Comparison of ENCODE assay signal across 16 cellular contexts in the genomic region with DNA sequence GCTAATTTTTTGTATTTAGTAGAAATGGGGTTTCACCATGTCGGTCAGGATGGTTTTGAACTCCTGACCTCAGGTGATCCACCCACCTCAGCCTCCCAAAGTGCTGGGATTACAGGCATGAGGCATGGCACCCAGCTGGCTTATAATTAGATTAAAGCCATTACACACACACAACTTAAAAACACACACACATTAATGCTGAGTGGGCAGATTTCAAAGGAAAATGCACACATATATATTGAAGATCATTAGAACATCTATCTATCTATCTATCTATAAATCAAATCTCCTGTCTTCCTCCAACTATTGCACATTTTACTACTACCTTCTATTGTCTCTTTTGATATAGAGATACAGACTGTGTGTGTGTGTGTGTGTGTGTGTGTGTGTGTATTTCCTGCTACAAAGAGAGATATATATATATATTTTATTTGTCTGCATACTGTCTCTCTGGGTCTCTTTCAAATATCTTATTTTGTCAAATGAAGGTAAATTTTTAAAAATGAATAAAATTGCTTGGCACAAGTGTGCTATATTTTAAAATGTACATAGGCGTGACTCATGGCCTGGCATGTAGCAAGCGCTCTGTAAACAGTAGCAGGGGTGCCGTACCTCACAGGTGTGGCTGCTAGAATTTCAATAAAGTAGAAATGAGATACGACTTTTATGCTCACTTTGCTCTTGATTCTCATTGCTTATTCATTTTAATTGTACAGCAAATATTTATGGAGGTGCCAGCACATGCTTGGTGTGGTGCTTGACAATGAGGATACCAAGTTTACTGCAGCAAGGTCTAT.
"Had no signal": no experiment of that assay in that cellular context is flagged by ENCODE, and none has a peak within 500 bp of the region (broad histone marks: within the 10 kb centered on the region; RNA-seq: fewer than 3 reads in every experiment).

No MANE protein-coding gene starts in this region.

- H3K27ac Mint-ChIP-seq: activated CD4-positive, alpha-beta memory T cell treated with anti-CD3 and anti-CD28 coated beads for 36 hours; activated naive CD8-positive, alpha-beta T cell treated with anti-CD3 and anti-CD28 coated beads for 36 hours; stimulated activated naive CD8-positive, alpha-beta T cell treated with anti-CD3 and anti-CD28 coated beads, Interleukin-15, Interleukin-2, amounts not matched to agents 100 ng/mL and 50 ng/mL, for 24 hours had no signal

- H3K4me1 Mint-ChIP-seq: activated naive CD8-positive, alpha-beta T cell treated with anti-CD3 and anti-CD28 coated beads for 36 hours had no signal

- H3K27me3 ChIP-seq: gastrocnemius medialis had no signal

- H3K27me3 Mint-ChIP-seq: activated CD4-positive, alpha-beta memory T cell treated with anti-CD3 and anti-CD28 coated beads for 36 hours; activated naive CD8-positive, alpha-beta T cell treated with anti-CD3 and anti-CD28 coated beads for 36 hours; stimulated activated naive CD8-positive, alpha-beta T cell treated with anti-CD3 and anti-CD28 coated beads, Interleukin-15, Interleukin-2, amounts not matched to agents 100 ng/mL and 50 ng/mL, for 24 hours had no signal

- DNase-seq: activated CD4-positive, alpha-beta memory T cell treated with anti-CD3 and anti-CD28 coated beads for 36 hours; activated CD4-positive, alpha-beta T cell treated with anti-CD3 and anti-CD28 coated beads for 1 hour; activated gamma-delta T cell; activated naive CD8-positive, alpha-beta T cell treated with anti-CD3 and anti-CD28 coated beads for 36 hours; activated T-cell treated with anti-CD3 and anti-CD28 coated beads, Interleukin-2, amount 50 U/mL, for 4 hours; anterior cingulate cortex; dorsolateral prefrontal cortex; gastrocnemius medialis; islet precursor cell; left ventricle myocardium inferior; mesendoderm; stimulated activated CD4-positive, alpha-beta T cell treated with anti-CD3 and anti-CD28 coated beads, Interleukin-4, amount 100 ng/mL, for 1 hour; stimulated activated CD8-positive, alpha-beta memory T cell treated with anti-CD3 and anti-CD28 coated beads, Interleukin-4, amount 100 ng/mL, for 48 hours; T1000 had no signal

- H3K4me3 Mint-ChIP-seq: activated CD4-positive, alpha-beta memory T cell treated with anti-CD3 and anti-CD28 coated beads for 36 hours; activated naive CD8-positive, alpha-beta T cell treated with anti-CD3 and anti-CD28 coated beads for 36 hours; activated T-cell treated with anti-CD3 and anti-CD28 coated beads, Interleukin-2, amount 50 U/mL, for 4 hours; stimulated activated naive CD8-positive, alpha-beta T cell treated with anti-CD3 and anti-CD28 coated beads, Interleukin-15, Interleukin-2, amounts not matched to agents 100 ng/mL and 50 ng/mL, for 24 hours had no signal

- H3K9me3 ChIP-seq: gastrocnemius medialis had no signal

- FAIRE-seq: endometrium had no signal

- H3K27ac ChIP-seq: dorsolateral prefrontal cortex, gastrocnemius medialis, left ventricle myocardium inferior had no signal

- ATAC-seq: activated T-cell treated with anti-CD3 and anti-CD28 coated beads, Interleukin-2, amount 50 U/mL, for 4 hours; gastrocnemius medialis had no signal

- H3K4me3 ChIP-seq: dorsolateral prefrontal cortex, gastrocnemius medialis, left ventricle myocardium inferior had no signal

- H3K36me3 Mint-ChIP-seq: activated naive CD8-positive, alpha-beta T cell treated with anti-CD3 and anti-CD28 coated beads for 36 hours had no signal

- H3K4me1 ChIP-seq: gastrocnemius medialis, left ventricle myocardium inferior had no signal

- H3K9me3 Mint-ChIP-seq: activated T-cell treated with anti-CD3 and anti-CD28 coated beads, Interleukin-2, amount 50 U/mL, for 4 hours had no signal

- H3K36me3 ChIP-seq: gastrocnemius medialis, left ventricle myocardium inferior had no signal
